ENCODE assay signal across 11 cellular contexts in genomic region chr6:33433001-33433559, GRCh38. TPM values are rescaled to one million over a fixed set of nuclear protein-coding genes. Genes with fewer than 3 reads are reported as not detected.
DNase-seq lines count a peak whose midpoint lies in the region; ATAC-seq and TF ChIP-seq lines count a peak whose summit lies in the region.
"Had no signal": no experiment of that assay in that cellular context is flagged by ENCODE, and none has a peak within 500 bp of the region (broad histone marks: within the 10 kb centered on the region; RNA-seq: fewer than 3 reads in every experiment).

No MANE protein-coding gene starts in this region.

- intact Hi-C loops in heart right ventricle (cut with DNase I) (loop anchor here in 1 of 10 donors (10.0 kb wide), 1 partner anchor 262 kb away; no protein-coding TSS in a partner anchor), Right ventricle myocardium superior (cut with DNase I) (no loop called here), transverse colon (cut with DNase I; ENCODE audit: low total_unique reads) (no loop called here), mucosa of descending colon (cut with DNase I, micrococcal nuclease) (no loop called here)

- TF ChIP-seq POLR2A in transverse colon (IDR thresholded peaks at IDR 0.05), result no peak

- peaks cover 0 to 33% (median 10%) of the 10 kb centered on the region in 9 donors for H3K36me3 ChIP-seq in heart right ventricle
- peaks cover 0 to 23% (median 0%) of the 10 kb centered on the region in 4 donors for H3K36me3 ChIP-seq in transverse colon
- no peaks in the 10 kb centered on the region for H3K36me3 ChIP-seq in mucosa of descending colon (ENCODE audit: low read depth)

- H3K27ac Mint-ChIP-seq in activated naive CD8-positive, alpha-beta T cell treated with anti-CD3 and anti-CD28 coated beads, Interleukin-2, amount 50 U/mL, for 24 hours, result peak overlapping the region; percentile 24

- no peak for TF ChIP-seq EP300 in transverse colon (IDR thresholded peaks at IDR 0.05; ENCODE audit: low read depth)

- H3K4me1 ChIP-seq in heart right ventricle, result peaks cover 7 to 61% (median 49%) of the 10 kb centered on the region in 9 donors
- H3K4me1 ChIP-seq in transverse colon, result peaks cover 4 to 32% (median 22%) of the 10 kb centered on the region in 4 donors
- H3K4me1 ChIP-seq in mucosa of descending colon (ENCODE audit: low read depth), result peaks cover 5% of the 10 kb centered on the region

- peak overlapping the region in 1 of 10 donors; percentile 18 for H3K4me3 ChIP-seq in heart right ventricle
- no peak overlapping the region for H3K4me3 ChIP-seq in transverse colon
- H3K4me3 ChIP-seq in mucosa of descending colon, result no peak overlapping the region
- H3K4me3 ChIP-seq: left lung had no signal

- no peak for DNase-seq in heart right ventricle
- no peak for DNase-seq in Right ventricle myocardium superior
- no peak for DNase-seq in activated naive CD8-positive, alpha-beta T cell treated with anti-CD3 and anti-CD28 coated beads, Interleukin-2, amount 50 U/mL, for 24 hours
- DNase-seq in left kidney (ENCODE audit: low read depth, low spot score), result peak; percentile 32
- no peak for DNase-seq in transverse colon
- DNase-seq in mucosa of descending colon, result no peak
- no peak for DNase-seq in D341Med (ENCODE audit: low spot score)
- DNase-seq: BE2C, left lung, NCI-H1436 treated with DMSO at 0.1 percent for 48 hours had no signal

- no peaks in the 10 kb centered on the region for H3K9me3 Mint-ChIP-seq in activated naive CD8-positive, alpha-beta T cell treated with anti-CD3 and anti-CD28 coated beads, Interleukin-2, amount 50 U/mL, for 24 hours

- no peaks in the 10 kb centered on the region for H3K9me3 ChIP-seq in heart right ventricle
- H3K9me3 ChIP-seq in transverse colon, result no peaks in the 10 kb centered on the region
- no peaks in the 10 kb centered on the region for H3K9me3 ChIP-seq in mucosa of descending colon
- H3K9me3 ChIP-seq: BE2C, left lung had no signal

- H3K27ac ChIP-seq in heart right ventricle (peak overlapping the region in 6 of 10 donors; percentile 14 to 83 (median 66)), transverse colon (peak overlapping the region; percentile 21 to 71 (median 60))
- H3K27ac ChIP-seq: left lung had no signal

- no peaks in the 10 kb centered on the region for H3K27me3 Mint-ChIP-seq in activated naive CD8-positive, alpha-beta T cell treated with anti-CD3 and anti-CD28 coated beads, Interleukin-2, amount 50 U/mL, for 24 hours

- peaks cover 54% of the 10 kb centered on the region for H3K4me1 Mint-ChIP-seq in activated naive CD8-positive, alpha-beta T cell treated with anti-CD3 and anti-CD28 coated beads, Interleukin-2, amount 50 U/mL, for 24 hours

- in situ Hi-C loops in transverse colon (cut with MboI; ENCODE audit: low pct_ligation_motif_present in 1 of 4, low pct_unique_long_range_greater_than_20kb in 1 of 4, low sequenced_read_pairs in 3 of 4), result no loop called here

- peak overlapping the region; percentile 91 for H3K4me3 Mint-ChIP-seq in activated naive CD8-positive, alpha-beta T cell treated with anti-CD3 and anti-CD28 coated beads, Interleukin-2, amount 50 U/mL, for 24 hours

- 94 to 100% methylated on average over 1 of the region's 1 CpG for WGBS in heart right ventricle, 2 donors
- WGBS in transverse colon (ENCODE audit: low coverage in 1 of 2), 2 donors, result 100% methylated on average over 1 of the region's 1 CpG

- TF ChIP-seq CTCF in heart right ventricle (IDR thresholded peaks at IDR 0.05), result no peak
- no peak for TF ChIP-seq CTCF in transverse colon (IDR thresholded peaks at IDR 0.05)
- no peak for TF ChIP-seq CTCF in mucosa of descending colon (IDR thresholded peaks at IDR 0.05)

- H3K27me3 ChIP-seq in heart right ventricle (no peaks in the 10 kb centered on the region), transverse colon (no peaks in the 10 kb centered on the region)
- H3K27me3 ChIP-seq: BE2C, left lung had no signal

- ATAC-seq in heart right ventricle, result peak in 3 of 8 donors; percentile 3 to 21 (median 11)
- no peak for ATAC-seq in Right ventricle myocardium superior (ENCODE audit: poor library complexity)
- no peak for ATAC-seq in activated naive CD8-positive, alpha-beta T cell treated with anti-CD3 and anti-CD28 coated beads, Interleukin-2, amount 50 U/mL, for 24 hours
- no peak for ATAC-seq in mucosa of descending colon
- no peak for ATAC-seq in GM19023 (IDR thresholded peaks at IDR 0.05; ENCODE audit: unreplicated experiment)
- ATAC-seq: left lung had no signal

- H3K36me3 Mint-ChIP-seq in activated naive CD8-positive, alpha-beta T cell treated with anti-CD3 and anti-CD28 coated beads, Interleukin-2, amount 50 U/mL, for 24 hours (ENCODE audit: low read depth), result peaks cover 28% of the 10 kb centered on the region

RNA-seq across cellular contexts. Expression of gene SYNGAP1, which starts 13.2 kb away (rescaled TPM):
- total RNA-seq in heart right ventricle (1 to 10 TPM; 3.6 to 8.5 (median 5.7) TPM), Right ventricle myocardium superior (4.8 TPM), transverse colon (10 to 100 TPM in 2 of 4 donors, 1 to 10 TPM in 2; 4.9 to 37.2 (median 11.1) TPM), mucosa of descending colon (10 to 100 TPM in 1 of 3 donors, 1 to 10 TPM in 2; 8.1 to 39.8 (median 8.8) TPM)
- 10 to 100 TPM in 1 of 2 donors, 1 to 10 TPM in 1; 3.1 to 10.2 TPM for polyA plus RNA-seq in heart right ventricle

RNA-seq across cellular contexts. Expression of gene CUTA, which starts 15.2 kb away (rescaled TPM):
- total RNA-seq in heart right ventricle, result 100 to 1,000 TPM in 9 of 10 donors, 10 to 100 TPM in 1; 99.8 to 132 (median 114) TPM
- 100 to 1,000 TPM in 1 of 2 donors, 10 to 100 TPM in 1; 94.7 to 161 TPM for polyA plus RNA-seq in heart right ventricle
- total RNA-seq in Right ventricle myocardium superior, result 102 TPM
- total RNA-seq in transverse colon, result 100 to 1,000 TPM in 2 of 4 donors, 10 to 100 TPM in 2; 18.9 to 134 (median 91.3) TPM
- 100 to 1,000 TPM; 146 to 163 (median 151) TPM for total RNA-seq in mucosa of descending colon

RNA-seq across cellular contexts. Expression of gene ZBTB9, which starts 21.3 kb away (rescaled TPM):
- total RNA-seq in heart right ventricle (1 to 10 TPM; 2.7 to 6.5 (median 4.9) TPM), Right ventricle myocardium superior (4.3 TPM), transverse colon (1 to 10 TPM in 2 of 4 donors, not detected in 2; 2.2 to 3.2 TPM), mucosa of descending colon (1 to 10 TPM; 4.3 to 5.8 (median 4.5) TPM)
- polyA plus RNA-seq in heart right ventricle, result 1 to 10 TPM; 1.2 to 4.3 TPM

RNA-seq across cellular contexts. Expression of gene PHF1, which starts 22.3 kb away (rescaled TPM):
- total RNA-seq in heart right ventricle, result 10 to 100 TPM; 36.2 to 61.2 (median 48.9) TPM
- 100 to 1,000 TPM in 1 of 2 donors, 10 to 100 TPM in 1; 59.5 to 125 TPM for polyA plus RNA-seq in heart right ventricle
- 50.6 TPM for total RNA-seq in Right ventricle myocardium superior
- total RNA-seq in transverse colon, result 100 to 1,000 TPM in 1 of 4 donors, 10 to 100 TPM in 3; 47.8 to 110 (median 48.4) TPM
- 10 to 100 TPM; 29.9 to 96.5 (median 38.1) TPM for total RNA-seq in mucosa of descending colon

RNA-seq across cellular contexts. Expression of gene KIFC1, which starts 41.5 kb away (rescaled TPM):
- total RNA-seq in heart right ventricle (1 to 10 TPM in 2 of 10 donors, under 1 TPM in 6, not detected in 2; 0.09 to 6.1 (median 0.36) TPM), Right ventricle myocardium superior (0.97 TPM), transverse colon (10 to 100 TPM in 1 of 4 donors, 1 to 10 TPM in 3; 2.6 to 51.5 (median 5.8) TPM), mucosa of descending colon (10 to 100 TPM in 1 of 3 donors, 1 to 10 TPM in 2; 3.5 to 21.1 (median 6.3) TPM)
- under 1 TPM; 0.28 to 0.29 TPM for polyA plus RNA-seq in heart right ventricle
